In genomic region chr1:212944209-212944901, GRCh38 we compare ENCODE assay signal across 18 cellular contexts. TPM values are rescaled to one million over a fixed set of nuclear protein-coding genes. Genes with fewer than 3 reads are reported as not detected.
A peak's percentile ranks its signal among the peaks of the same experiment; 100 is the strongest.
DNase-seq lines count a peak whose midpoint lies in the region; ATAC-seq, FAIRE-seq and TF ChIP-seq lines count a peak whose summit lies in the region.
"Had no signal": no experiment of that assay in that cellular context is flagged by ENCODE, and none has a peak within 500 bp of the region (broad histone marks: within the 10 kb centered on the region; RNA-seq: fewer than 3 reads in every experiment).

No MANE protein-coding gene starts in this region.

- no peaks in the 10 kb centered on the region for H4K20me1 ChIP-seq in H1 (replicated peaks in 1 of 2; ENCODE audit: control insufficient read depth in 1 of 2, insufficient read depth in 2 of 2, low read length in 2 of 2)

- no peak overlapping the region; the same call in 1 of the 2 replicates for H2BK12ac ChIP-seq in H1 (ENCODE audit: low read depth, low read length)

- no peak overlapping the region for H2AK5ac ChIP-seq in H1 (ENCODE audit: low read depth, low read length)

- H3K27me3 ChIP-seq in H1 (replicated peaks in 1 of 4; ENCODE audit: control insufficient read depth in 3 of 4, extremely low read depth in 1 of 4, insufficient read depth in 3 of 4, low read length in 3 of 4) (peaks cover 0 to 3% (median 0%) of the 10 kb centered on the region in 4 experiments; a peak in 1 of 7 replicates), H7 (ENCODE audit: control insufficient read depth, insufficient read depth, low read length) (peaks cover 4% of the 10 kb centered on the region)
- H3K27me3 ChIP-seq: breast epithelium had no signal

- H2BK20ac ChIP-seq in H1 (ENCODE audit: low read length): no peak overlapping the region

- H3K9me3 ChIP-seq in H1 (ENCODE audit: insufficient read depth in 2 of 2, low read depth in 1 of 2, low read length in 1 of 2): no peaks in the 10 kb centered on the region
- H3K9me3 ChIP-seq: breast epithelium had no signal

- TF ChIP-seq EP300 in H1 (IDR thresholded peaks at IDR 0.05; ENCODE audit: borderline replicate concordance in 1 of 2, low read depth in 2 of 2, low read length in 2 of 2): no peak

- H3K14ac ChIP-seq in H1 (ENCODE audit: insufficient read length): no peak overlapping the region

- CTCF ChIA-PET in H1 (lab: Charles Lee; ENCODE audit: partially characterized antibody): interaction anchor here (1.0 to 1.8 kb wide), 5 partner anchors 8 to 26 kb away, joined by 3 to 8 read pairs (median 4); no protein-coding TSS in a partner anchor

- no peaks in the 10 kb centered on the region for H3K79me2 ChIP-seq in H1 (ENCODE audit: control insufficient read depth in 1 of 2, insufficient read depth in 2 of 2, low read length in 2 of 2)

- no peak overlapping the region for H3K56ac ChIP-seq in H1 (replicated peaks; ENCODE audit: insufficient read length, low read depth, low read length)

- no peak overlapping the region for H3K9ac ChIP-seq in H1 (replicated peaks in 1 of 4; ENCODE audit: extremely low read depth in 1 of 4, low read depth in 3 of 4, low read length in 3 of 4)

- H3K36me3 ChIP-seq in H1 (ENCODE audit: control insufficient read depth in 2 of 4, insufficient read depth in 4 of 4, low read length in 3 of 4): no peaks in the 10 kb centered on the region
- no peaks in the 10 kb centered on the region for H3K36me3 ChIP-seq in H7 (replicated peaks; ENCODE audit: control insufficient read depth, insufficient read depth, low read length)
- H3K36me3 ChIP-seq: breast epithelium had no signal

- no peak overlapping the region for H4K5ac ChIP-seq in H1 (ENCODE audit: insufficient read length, low read depth, low read length)

- no peak overlapping the region for H4K8ac ChIP-seq in H1 (ENCODE audit: extremely low read depth, insufficient read depth, low read length)

- H2BK5ac ChIP-seq in H1 (ENCODE audit: low read depth, low read length): no peak overlapping the region

- no peaks in the 10 kb centered on the region for H3K79me1 ChIP-seq in H1 (ENCODE audit: low read depth, low read length)

- H3K27ac ChIP-seq in H1 (ENCODE audit: low read depth, low read length): no peak overlapping the region
- H3K27ac ChIP-seq: breast epithelium, HL-60 had no signal

- peak; percentile 66 for ATAC-seq in GM18511 (IDR thresholded peaks at IDR 0.05; ENCODE audit: unreplicated experiment)
- ATAC-seq in GM21423 (IDR thresholded peaks at IDR 0.05; ENCODE audit: unreplicated experiment): peak; percentile 62
- ATAC-seq in HG03432 (IDR thresholded peaks at IDR 0.05; ENCODE audit: unreplicated experiment): peak; percentile 53
- ATAC-seq in HG03025 (IDR thresholded peaks at IDR 0.05; ENCODE audit: low FRiP score, unreplicated experiment): no peak
- ATAC-seq: activated CD4-positive, alpha-beta T cell treated with anti-CD3 and anti-CD28 coated beads for 36 hours; left cardiac atrium; stimulated activated naive CD8-positive, alpha-beta T cell treated with anti-CD3 and anti-CD28 coated beads, Interleukin-15, amount 100 ng/mL, for 72 hours had no signal

- peaks cover 0 to 2% (median 0%) of the 10 kb centered on the region in 4 experiments; a peak in 1 of 7 replicates for H3K4me1 ChIP-seq in H1 (replicated peaks in 1 of 4; ENCODE audit: control insufficient read depth in 3 of 4, insufficient read depth in 4 of 4, low read length in 3 of 4)
- H3K4me1 ChIP-seq: breast epithelium had no signal

- no peak for FAIRE-seq in H1 (lab: Jason Lieb, UNC)

- no peak overlapping the region for H2AFZ ChIP-seq in H1 (ENCODE audit: low read length)

- H3K4me2 ChIP-seq in H1 (ENCODE audit: insufficient read depth in 1 of 2, low read depth in 2 of 2, low read length in 2 of 2): no peak overlapping the region

- no peak for TF ChIP-seq RAD21 in H1 (IDR thresholded peaks at IDR 0.05 in 1 of 2, conservative IDR thresholded peaks at IDR 0.05 in 1 of 2; ENCODE audit: low read depth in 2 of 2, low read length in 2 of 2)

- POLR2A ChIA-PET in H1 (lab: Charles Lee; ENCODE audit: partially characterized antibody): interaction anchor here (1.0 to 3.6 kb wide), 8 partner anchors 9 to 72 kb away, joined by 3 to 23 read pairs (median 4); no protein-coding TSS in a partner anchor

- H3K4ac ChIP-seq in H1 (replicated peaks; ENCODE audit: insufficient read length, low read depth, low read length): no peak overlapping the region

- H3K4me3 ChIP-seq in H1 (ENCODE audit: extremely low read depth in 1 of 4, insufficient read depth in 2 of 4, low read depth in 3 of 4, low read length in 4 of 4) (no peak overlapping the region), H7 (ENCODE audit: insufficient read depth, low read depth, low read length) (no peak overlapping the region)
- H3K4me3 ChIP-seq: breast epithelium had no signal

- 91% methylated on average over 7 of the region's 7 CpGs; no CpG with 5 or more reads in 1 of the 2 experiments for WGBS in H1 (ENCODE audit: extremely low coverage in 1 of 2, insufficient coverage in 1 of 2, insufficient read length in 1 of 2, insufficient replicate concordance in 2 of 2, low coverage in 1 of 2, low lambda C conversion rate in 2 of 2, missing lambda C conversion rate in 1 of 2), 2 experiments

- 0 out of 2 replicates have a peak overlapping the region, but pooled peaks have one; percentile 40 for H2BK15ac ChIP-seq in H1 (ENCODE audit: low read length)

- TF ChIP-seq CTCF in H1 (IDR thresholded peaks at IDR 0.05; ENCODE audit: control extremely low read depth in 1 of 3, insufficient read depth in 1 of 3, low read depth in 1 of 3, low read length in 3 of 3): no peak

- no peak for TF ChIP-seq POLR2A in H1 (IDR thresholded peaks at IDR 0.05; ENCODE audit: control extremely low read depth in 1 of 2, low read depth in 2 of 2, low read length in 2 of 2)

- no peak for DNase-seq in H1 (ENCODE audit: low read depth in 1 of 2, low spot score in 2 of 2)
- DNase-seq in H7: no peak
- DNase-seq in midbrain (lab: John Stamatoyannopoulos, UW): no peak
- DNase-seq in NCI-H146 (lab: John Stamatoyannopoulos, UW): no peak
- DNase-seq: activated CD4-positive, alpha-beta T cell treated with anti-CD3 and anti-CD28 coated beads for 36 hours; activated T-cell treated with anti-CD3 and anti-CD28 coated beads, Interleukin-2, amount 50 U/mL, for 1 hour; hippocampal formation; KG1; left cardiac atrium; NCI-H187 treated with DMSO at 0.1 percent for 48 hours; NCI-H69; stimulated activated naive CD8-positive, alpha-beta T cell treated with anti-CD3 and anti-CD28 coated beads, Interleukin-15, amount 100 ng/mL, for 72 hours had no signal

- H3K18ac ChIP-seq in H1 (ENCODE audit: extremely low read depth, low read length): no peak overlapping the region

- no peak overlapping the region for H4K91ac ChIP-seq in H1 (replicated peaks; ENCODE audit: insufficient read length, low read length)

- H3K23me2 ChIP-seq in H1 (ENCODE audit: low read depth, low read length): no peaks in the 10 kb centered on the region

- no peak overlapping the region for H2BK120ac ChIP-seq in H1 (replicated peaks; ENCODE audit: low read depth, low read length)

- no peak overlapping the region for H3K23ac ChIP-seq in H1 (ENCODE audit: insufficient read length)

TF ChIP-seq in H1, 55 proteins besides CTCF, POLR2A, EP300 and RAD21:
- TF ChIP-seq TEAD4 (IDR thresholded peaks at IDR 0.05; ENCODE audit: low read depth, low read length) (no peak), BACH1 (IDR thresholded peaks at IDR 0.05; ENCODE audit: low read length) (no peak), E2F6 (IDR thresholded peaks at IDR 0.05) (no peak), BRCA1 (IDR thresholded peaks at IDR 0.05; ENCODE audit: low read depth, low read length) (no peak), POLR2AphosphoS5 (IDR thresholded peaks at IDR 0.05; ENCODE audit: low read depth, low read length) (no peak), GTF2F1 (IDR thresholded peaks at IDR 0.05; ENCODE audit: borderline replicate concordance, low read depth, low read length) (no peak), SIN3A (conservative IDR thresholded peaks at IDR 0.05 in 1 of 2, IDR thresholded peaks at IDR 0.05 in 1 of 2; ENCODE audit: low read depth in 1 of 2, low read length in 2 of 2) (no peak), NANOG (IDR thresholded peaks at IDR 0.05; ENCODE audit: insufficient read depth, low read depth, low read length, poor library complexity, severe bottlenecking) (no peak), KDM5A (IDR thresholded peaks at IDR 0.05; ENCODE audit: low read length) (no peak), EGR1 (IDR thresholded peaks at IDR 0.05; ENCODE audit: borderline replicate concordance, low read depth, low read length) (no peak), SP4 (IDR thresholded peaks at IDR 0.05; ENCODE audit: low read length) (no peak)

RNA-seq across cellular contexts. Expression of gene VASH2, which starts 6.0 kb away (rescaled TPM):
- total RNA-seq in H1 (2021; fragmentation: NEBNext Ultra II Directional; extraction: Animal tissue kit (Norgen Biotek cat#: 25700)): 184 and 187 TPM in 2 replicates
- 44.0 and 51.4 TPM in 2 replicates for polyA plus RNA-seq in H1 (2011; rRNA removed)
- 58.3 TPM for polyA plus RNA-seq in H1 (2011; cell fraction: cytosol; rRNA removed)
- 162 TPM for polyA plus RNA-seq in H1 (2011; cell fraction: nucleus; rRNA removed)
- polyA plus RNA-seq in H1 (2012, experiment 1 of 2): 80.3 to 102 TPM (median 93.1 TPM) in 4 replicates
- 13.9 TPM for polyA plus RNA-seq in H1 (2012, experiment 2 of 2)
- polyA plus RNA-seq in H1 (2013, experiment 1 of 2): 125 TPM
- polyA plus RNA-seq in H1 (2013, experiment 2 of 2): 109 TPM
- 145 and 147 TPM in 2 replicates for polyA minus RNA-seq in H1 (2011; rRNA and poly(A)+ RNA removed)
- 113 TPM for polyA minus RNA-seq in H1 (2011; cell fraction: cytosol; rRNA and poly(A)+ RNA removed)
- polyA minus RNA-seq in H1 (2011; cell fraction: nucleus; rRNA and poly(A)+ RNA removed): 237 TPM
- total RNA-seq in H7 (2014; rRNA removed; shearing (Covaris generic)): 50.9 and 74.6 TPM in 2 replicates
